In the genomic region with DNA sequence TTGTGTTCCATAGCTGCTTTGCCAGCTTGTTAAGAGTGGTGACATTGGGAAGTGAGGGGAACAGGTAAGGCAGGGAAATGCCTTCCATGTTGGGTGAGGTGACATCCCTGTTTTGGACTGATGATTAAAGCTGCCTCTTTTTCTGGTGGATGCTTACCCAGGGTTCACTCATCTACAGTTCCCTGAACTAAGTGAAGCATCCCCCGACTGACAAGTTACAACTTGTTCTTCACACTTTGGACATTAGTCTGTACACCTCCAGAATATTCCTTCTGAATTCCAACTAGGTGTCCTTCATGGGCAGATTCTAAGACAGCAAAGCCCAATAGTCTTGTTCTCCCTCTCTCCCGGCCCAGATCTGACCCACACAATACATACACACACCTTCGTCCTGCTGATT, we compare ENCODE assay signal across 15 cellular contexts.
"Had no signal": no experiment of that assay in that cellular context is flagged by ENCODE, and none has a peak within 500 bp of the region (broad histone marks: within the 10 kb centered on the region; RNA-seq: fewer than 3 reads in every experiment).

No MANE protein-coding gene starts in this region.

- H3K4me1 ChIP-seq: vagina had no signal

- ATAC-seq: effector memory CD8-positive, alpha-beta T cell; left ventricle myocardium superior had no signal

- H3K4me3 ChIP-seq: tibial nerve, vagina had no signal

- H3K27ac ChIP-seq: vagina had no signal

- H3K36me3 ChIP-seq: tibial nerve, vagina had no signal

- H3K9me3 ChIP-seq: tibial nerve, vagina had no signal

- DNase-seq: activated CD4-positive, alpha-beta T cell treated with anti-CD3 and anti-CD28 coated beads, Interleukin-2, amount 50 U/mL, for 1 hour; activated CD8-positive, alpha-beta memory T cell treated with anti-CD3 and anti-CD28 coated beads for 24 hours; activated naive CD4-positive, alpha-beta T cell; activated naive CD8-positive, alpha-beta T cell treated with anti-CD3 and anti-CD28 coated beads, Interleukin-2, amount 10 ng/mL, durations not matched to agents 7 days and 5 days; dermis blood vessel endothelial cell; effector memory CD8-positive, alpha-beta T cell; islet precursor cell; left ventricle myocardium superior; mesendoderm; posterior cingulate gyrus; retina; stimulated activated CD4-positive, alpha-beta T cell treated with anti-CD3 and anti-CD28 coated beads, Interleukin-12 subunit alpha, Interleukin-12 subunit beta, amount 100 ng/mL, for 4 hours; stimulated activated CD4-positive, alpha-beta T cell treated with anti-CD3 and anti-CD28 coated beads, Interleukin-2, amount 100 ng/mL, for 24 hours had no signal

- H3K27me3 ChIP-seq: tibial nerve, vagina had no signal
